Comparison of ENCODE assay signal across 1 cellular context in the genomic region with DNA sequence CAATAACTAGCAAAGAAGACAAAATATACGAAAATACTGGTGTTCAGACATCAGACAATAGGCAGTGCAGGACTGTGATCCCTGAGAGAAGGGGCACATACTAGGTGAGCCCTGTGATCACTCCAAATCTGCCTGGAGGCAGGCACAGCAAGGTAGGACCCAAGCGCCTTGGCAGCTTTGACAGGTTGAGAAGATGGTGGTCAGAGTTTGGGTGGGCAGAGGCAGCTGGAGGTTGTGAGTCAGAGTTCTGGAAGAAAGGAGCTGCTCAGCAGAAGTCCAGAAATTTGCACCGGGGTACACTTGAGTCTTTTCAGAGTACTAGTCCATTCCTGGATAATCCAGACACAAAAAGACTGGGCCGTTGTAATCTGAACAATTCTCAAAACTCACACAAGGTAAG.
TF ChIP-seq lines count a peak whose summit lies in the region.

No MANE protein-coding gene starts in this region.

TF ChIP-seq in WTC11, 78 proteins besides CTCF, POLR2A, EP300 and RAD21 (continued from another document):
- TF ChIP-seq E2F4 (CRISPR knock-in tag; IDR thresholded peaks at IDR 0.05; ENCODE audit: borderline replicate concordance, low read depth): no peak
- TF ChIP-seq, protein P1, sequence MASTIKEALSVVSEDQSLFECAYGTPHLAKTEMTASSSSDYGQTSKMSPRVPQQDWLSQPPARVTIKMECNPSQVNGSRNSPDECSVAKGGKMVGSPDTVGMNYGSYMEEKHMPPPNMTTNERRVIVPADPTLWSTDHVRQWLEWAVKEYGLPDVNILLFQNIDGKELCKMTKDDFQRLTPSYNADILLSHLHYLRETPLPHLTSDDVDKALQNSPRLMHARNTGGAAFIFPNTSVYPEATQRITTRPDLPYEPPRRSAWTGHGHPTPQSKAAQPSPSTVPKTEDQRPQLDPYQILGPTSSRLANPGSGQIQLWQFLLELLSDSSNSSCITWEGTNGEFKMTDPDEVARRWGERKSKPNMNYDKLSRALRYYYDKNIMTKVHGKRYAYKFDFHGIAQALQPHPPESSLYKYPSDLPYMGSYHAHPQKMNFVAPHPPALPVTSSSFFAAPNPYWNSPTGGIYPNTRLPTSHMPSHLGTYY (CRISPR knock-in tag; IDR thresholded peaks at IDR 0.05): no peak
